In genomic region chr19:45071969-45072790, GRCh38 we compare ENCODE assay signal across 1 cellular context.
TF ChIP-seq lines count a peak whose summit lies in the region.

No MANE protein-coding gene starts in this region.

TF ChIP-seq in WTC11, 78 proteins besides CTCF, POLR2A, EP300 and RAD21 (continued from another document):
- TF ChIP-seq ZNF396 (CRISPR knock-in tag; IDR thresholded peaks at IDR 0.05; ENCODE audit: borderline replicate concordance), result no peak
